9 cellular contexts compared by ENCODE assay signal in the genomic region with DNA sequence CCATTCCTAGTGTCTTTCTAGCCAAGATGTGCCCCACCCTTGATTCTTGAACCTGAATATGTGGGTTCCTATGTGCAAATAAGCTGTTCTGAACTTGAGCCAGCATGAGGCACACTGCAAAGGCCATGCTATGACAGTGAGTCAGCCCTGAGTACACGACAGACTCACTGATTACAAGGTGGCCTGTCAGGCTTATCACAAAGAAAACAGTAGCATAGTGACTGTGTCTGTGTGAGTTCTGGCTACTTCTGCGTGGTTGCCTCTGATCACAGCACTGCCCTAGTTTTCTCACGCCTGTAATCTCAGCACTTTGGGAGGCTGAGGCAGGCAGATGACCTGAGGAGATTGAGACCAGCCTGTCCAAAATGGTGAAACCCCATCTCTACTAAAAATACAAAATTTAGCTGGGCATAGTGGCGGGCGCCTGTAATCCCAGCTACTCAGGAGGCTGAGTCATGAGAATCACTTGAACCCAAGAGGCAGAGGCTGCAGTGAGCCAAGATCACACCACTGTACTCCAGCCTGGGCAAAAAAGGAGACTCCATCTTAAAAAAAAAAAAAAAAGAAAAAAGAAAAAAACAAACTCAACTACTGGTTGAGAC. TPM values are rescaled to one million over a fixed set of nuclear protein-coding genes. Genes with fewer than 3 reads are reported as not detected.
DNase-seq lines count a peak whose midpoint lies in the region; ATAC-seq, FAIRE-seq and TF ChIP-seq lines count a peak whose summit lies in the region.
"Not testable (repeated sequence)": the region's sequence is repeated elsewhere in the genome, so short reads cannot be mapped to it uniquely, and the experiment has no call there.
"Had no signal": no experiment of that assay in that cellular context is flagged by ENCODE, and none has a peak within 500 bp of the region (broad histone marks: within the 10 kb centered on the region; RNA-seq: fewer than 3 reads in every experiment).

No MANE protein-coding gene starts in this region.

- H3K4me3 ChIP-seq in endodermal cell (ENCODE audit: low read length); left ventricle myocardium inferior; lower lobe of right lung: not testable (repeated sequence)

- not testable (repeated sequence) for H3K9me3 Mint-ChIP-seq in Calu3 (ENCODE audit: low read depth, unreplicated experiment); activated T-helper 17 cell treated with anti-CD3 and anti-CD28 coated beads, Interleukin-2, amount 50 U/mL, for 72 hours; endodermal cell

- CTCF ChIA-PET in Calu3 (lab: Charles Lee): interaction anchor here (1.0 to 2.8 kb wide), 8 partner anchors 12 to 197 kb away, joined by 3 to 13 read pairs (median 7); no protein-coding TSS in a partner anchor

- peak; percentile 86 for ATAC-seq in activated T-helper 17 cell treated with anti-CD3 and anti-CD28 coated beads, Interleukin-2, amount 50 U/mL, for 72 hours (replicated peaks)
- ATAC-seq in lower lobe of right lung: peak; percentile 42 to 66

- BruUV-seq in Calu3 (replicated peaks; lab: Mats Ljungman, UMichigan): not testable (repeated sequence)

- peaks cover 25% of the 10 kb centered on the region for H3K4me1 ChIP-seq in endodermal cell (ENCODE audit: control insufficient read depth, insufficient read depth, low read length)
- peaks cover 33% of the 10 kb centered on the region for H3K4me1 ChIP-seq in left ventricle myocardium inferior
- H3K4me1 ChIP-seq in lower lobe of right lung: not testable (repeated sequence)

- intact Hi-C loops in Calu3 (cut with micrococcal nuclease; ENCODE audit: unreplicated experiment): loop anchor here (1.0 to 2.0 kb wide), 3 partner anchors 51 to 163 kb away; no protein-coding TSS in a partner anchor
- intact Hi-C loops in left ventricle myocardium inferior (cut with micrococcal nuclease); lower lobe of right lung (cut with DNase I): not testable (repeated sequence)

- peak; percentile 91 for FAIRE-seq in HTR-8/SVneo (lab: Jason Lieb, UNC)

- not testable (repeated sequence) for TF ChIP-seq CTCF in Calu3 (IDR thresholded peaks at IDR 0.05; ENCODE audit: unreplicated experiment); endodermal cell (conservative IDR thresholded peaks at IDR 0.05); left ventricle myocardium inferior (IDR thresholded peaks at IDR 0.05; ENCODE audit: borderline replicate concordance); lower lobe of right lung (IDR thresholded peaks at IDR 0.05)

- DNase-seq in Calu3: peak; percentile 90
- DNase-seq in HTR-8/SVneo (ENCODE audit: insufficient read length, low spot score): peak; percentile 10
- peak; percentile 82 for DNase-seq in RKO (ENCODE audit: low spot score)
- peak; percentile 66 for DNase-seq in endodermal cell
- peak; percentile 28 for DNase-seq in left ventricle myocardium inferior
- not testable (repeated sequence) for DNase-seq in lower lobe of right lung
- DNase-seq in stimulated activated CD8-positive, alpha-beta memory T cell treated with anti-CD3 and anti-CD28 coated beads, Interleukin-4, amount 100 ng/mL, for 48 hours: peak; percentile 25

- WGBS in endodermal cell (ENCODE audit: insufficient coverage in 1 of 2, insufficient read length in 1 of 2), 2 experiments: 51 to 63% methylated on average over 2 to 5 of the region's 5 CpGs

- peak overlapping the region; percentile 87 for H3K27ac Mint-ChIP-seq in Calu3 (ENCODE audit: unreplicated experiment)
- H3K27ac Mint-ChIP-seq in activated T-helper 17 cell treated with anti-CD3 and anti-CD28 coated beads, Interleukin-2, amount 50 U/mL, for 72 hours: not testable (repeated sequence)
- peak overlapping the region; percentile 70 for H3K27ac Mint-ChIP-seq in endodermal cell

- peak overlapping the region; percentile 6 for H3K4me3 Mint-ChIP-seq in Calu3 (ENCODE audit: low read depth, unreplicated experiment)
- not testable (repeated sequence) for H3K4me3 Mint-ChIP-seq in activated T-helper 17 cell treated with anti-CD3 and anti-CD28 coated beads, Interleukin-2, amount 50 U/mL, for 72 hours; endodermal cell

- H3K27me3 Mint-ChIP-seq in Calu3 (ENCODE audit: unreplicated experiment); activated T-helper 17 cell treated with anti-CD3 and anti-CD28 coated beads, Interleukin-2, amount 50 U/mL, for 72 hours; endodermal cell (ENCODE audit: insufficient read depth): not testable (repeated sequence)

- not testable (repeated sequence) for H3K27ac ChIP-seq in endodermal cell (ENCODE audit: low read depth, low read length); lower lobe of right lung
- peak overlapping the region; percentile 78 for H3K27ac ChIP-seq in left ventricle myocardium inferior (replicated peaks)

- H3K36me3 Mint-ChIP-seq in Calu3 (ENCODE audit: insufficient read depth, unreplicated experiment): peaks cover 30% of the 10 kb centered on the region
- not testable (repeated sequence) for H3K36me3 Mint-ChIP-seq in activated T-helper 17 cell treated with anti-CD3 and anti-CD28 coated beads, Interleukin-2, amount 50 U/mL, for 72 hours (ENCODE audit: low read depth); endodermal cell (ENCODE audit: low read depth)

- not testable (repeated sequence) for H3K9me3 ChIP-seq in endodermal cell (ENCODE audit: control insufficient read depth, low read length); left ventricle myocardium inferior (replicated peaks); lower lobe of right lung

- not testable (repeated sequence) for H3K27me3 ChIP-seq in endodermal cell (ENCODE audit: control insufficient read depth, insufficient read depth, low read length, poor library complexity, severe bottlenecking); left ventricle myocardium inferior (ENCODE audit: low read depth); lower lobe of right lung (ENCODE audit: low read depth)

- H3K36me3 ChIP-seq in endodermal cell (ENCODE audit: control insufficient read depth, insufficient read depth, low read length); left ventricle myocardium inferior; lower lobe of right lung: not testable (repeated sequence)

- H3K9ac ChIP-seq in endodermal cell (ENCODE audit: extremely low read depth, low read length, poor library complexity, severe bottlenecking): peak overlapping the region; percentile 18

- H3K4me1 Mint-ChIP-seq in Calu3 (ENCODE audit: low read depth, unreplicated experiment) (peaks cover 84% of the 10 kb centered on the region), endodermal cell (peaks cover 33% of the 10 kb centered on the region)
- peaks cover 14% of the 10 kb centered on the region for H3K4me1 Mint-ChIP-seq in activated T-helper 17 cell treated with anti-CD3 and anti-CD28 coated beads, Interleukin-2, amount 50 U/mL, for 72 hours

RNA-seq across cellular contexts. Expression of a gene that starts 18.8 kb away (rescaled TPM):
- 1.3 and 2.1 TPM in 2 replicates for total RNA-seq in Calu3 (2022)
- not detected for total RNA-seq in activated T-helper 17 cell treated with anti-CD3 and anti-CD28 coated beads, Interleukin-2, amount 50 U/mL, for 72 hours
- under 1 TPM; 0.04 TPM for total RNA-seq in endodermal cell
- polyA plus RNA-seq in endodermal cell (2013, experiment 1 of 2): 0.04 TPM
- polyA plus RNA-seq in endodermal cell (2013, experiment 2 of 2): 0.04 TPM
- 0.05 TPM for total RNA-seq in left ventricle myocardium inferior
- total RNA-seq in lower lobe of right lung: 0.32 TPM

RNA-seq across cellular contexts. Expression of a gene that starts 57.1 kb away (rescaled TPM):
- total RNA-seq in Calu3 (2022) (16.6 and 46.8 TPM in 2 replicates), endodermal cell (not detected), left ventricle myocardium inferior (7.3 TPM), lower lobe of right lung (6.1 TPM)
- 1 to 10 TPM in 1 of 2 donors, under 1 TPM in 1; 0.71 to 1.5 TPM for total RNA-seq in activated T-helper 17 cell treated with anti-CD3 and anti-CD28 coated beads, Interleukin-2, amount 50 U/mL, for 72 hours
- polyA plus RNA-seq in endodermal cell (2013, experiment 1 of 2): 0.14 TPM
- 0.17 TPM for polyA plus RNA-seq in endodermal cell (2013, experiment 2 of 2)
- total RNA-seq: activated CD8-positive, alpha-beta T cell treated with anti-CD3 and anti-CD28 coated beads, Interleukin-2, amount 10 ng/mL, durations not matched to agents 7 days and 5 days had no signal
